1 cellular context compared by ENCODE assay signal in genomic region chr15:36925671-36926421, GRCh38.
TF ChIP-seq lines count a peak whose summit lies in the region.

No MANE protein-coding gene starts in this region.

TF ChIP-seq in HEK293, 187 proteins besides CTCF, POLR2A, EP300 and RAD21 (continued from another document and continues in another):
- no peak for TF ChIP-seq ZNF677 (tag by site-specific recombination; IDR thresholded peaks at IDR 0.05)
- peak; percentile 90 for TF ChIP-seq WT1 (tag by site-specific recombination; IDR thresholded peaks at IDR 0.05)
- TF ChIP-seq ZNF768 (tag by site-specific recombination; IDR thresholded peaks at IDR 0.05), result no peak
- no peak for TF ChIP-seq ZBTB10 (tag by site-specific recombination; IDR thresholded peaks at IDR 0.05)
- TF ChIP-seq ZNF558 (tag by site-specific recombination; IDR thresholded peaks at IDR 0.05), result no peak
- TF ChIP-seq ZNF843 (tag by site-specific recombination; IDR thresholded peaks at IDR 0.05), result peak; percentile 98
- TF ChIP-seq ZNF639 (tag by site-specific recombination; IDR thresholded peaks at IDR 0.05), result no peak
- no peak for TF ChIP-seq ZNF513 (tag by site-specific recombination; IDR thresholded peaks at IDR 0.05)
- no peak; the same call in 1 of the 2 replicates for TF ChIP-seq ZNF664 (tag by site-specific recombination; IDR thresholded peaks at IDR 0.05)
- peak; percentile 50 for TF ChIP-seq ZNF10 (tag by site-specific recombination; IDR thresholded peaks at IDR 0.05)
- TF ChIP-seq ZNF202 (tag by site-specific recombination; IDR thresholded peaks at IDR 0.05; ENCODE audit: borderline replicate concordance), result no peak
- no peak for TF ChIP-seq ZNF658 (tag by site-specific recombination; IDR thresholded peaks at IDR 0.05)
- no peak for TF ChIP-seq ZNF747 (tag by site-specific recombination; IDR thresholded peaks at IDR 0.05)
- no peak for TF ChIP-seq ZBTB7A (tag by site-specific recombination; IDR thresholded peaks at IDR 0.05; ENCODE audit: low read depth)
- no peak for TF ChIP-seq ZNF266 (tag by site-specific recombination; IDR thresholded peaks at IDR 0.05; ENCODE audit: low read depth)
- no peak for TF ChIP-seq ZNF510 (tag by site-specific recombination; IDR thresholded peaks at IDR 0.05; ENCODE audit: insufficient replicate concordance)
- peak; percentile 64 for TF ChIP-seq ZIC2 (tag by site-specific recombination; IDR thresholded peaks at IDR 0.05)
- no peak for TF ChIP-seq ZBTB26 (tag by site-specific recombination; optimal IDR thresholded peaks at IDR 0.05)
- TF ChIP-seq ZNF423 (tag by site-specific recombination; IDR thresholded peaks at IDR 0.05), result peak; percentile 69; the same call in 1 of the 2 replicates
- no peak for TF ChIP-seq GLIS2 (tag by site-specific recombination; IDR thresholded peaks at IDR 0.05)
- TF ChIP-seq REST (tag by site-specific recombination; IDR thresholded peaks at IDR 0.05), result no peak
- TF ChIP-seq TSHZ1 (tag by site-specific recombination; IDR thresholded peaks at IDR 0.05; ENCODE audit: borderline replicate concordance), result peak; percentile 86
- no peak for TF ChIP-seq ZNF112 (tag by site-specific recombination; IDR thresholded peaks at IDR 0.05)
- TF ChIP-seq ZSCAN16 (tag by site-specific recombination; IDR thresholded peaks at IDR 0.05), result 0 out of 2 replicates have a peak, but pooled peaks have one; percentile 29
- TF ChIP-seq ZNF23 (tag by site-specific recombination; IDR thresholded peaks at IDR 0.05; ENCODE audit: borderline replicate concordance), result no peak
- no peak for TF ChIP-seq ZNF433 (tag by site-specific recombination; IDR thresholded peaks at IDR 0.05; ENCODE audit: low read depth)
- no peak for TF ChIP-seq REPIN1 (tag by site-specific recombination; IDR thresholded peaks at IDR 0.05; ENCODE audit: low read depth)
- no peak for TF ChIP-seq ZNF350 (tag by site-specific recombination; IDR thresholded peaks at IDR 0.05)
- TF ChIP-seq ZNF701 (tag by site-specific recombination; IDR thresholded peaks at IDR 0.05), result no peak
- no peak for TF ChIP-seq ZNF426 (tag by site-specific recombination; IDR thresholded peaks at IDR 0.05)
- peak; percentile 71 for TF ChIP-seq ZNF362 (tag by site-specific recombination; IDR thresholded peaks at IDR 0.05)
- TF ChIP-seq EGR2 (tag by site-specific recombination; IDR thresholded peaks at IDR 0.05; ENCODE audit: low read depth), result no peak
- 0 out of 2 replicates have a peak, but pooled peaks have one; percentile 47 for TF ChIP-seq KLF7 (tag by site-specific recombination; IDR thresholded peaks at IDR 0.05; ENCODE audit: borderline replicate concordance)
- TF ChIP-seq ZNF514 (tag by site-specific recombination; IDR thresholded peaks at IDR 0.05), result no peak
- TF ChIP-seq ZNF292 (tag by site-specific recombination; IDR thresholded peaks at IDR 0.05; ENCODE audit: borderline replicate concordance, low read depth), result no peak
- peak; percentile 56 for TF ChIP-seq ZBTB8A (tag by site-specific recombination; IDR thresholded peaks at IDR 0.05)
- no peak for TF ChIP-seq ZNF157 (tag by site-specific recombination; IDR thresholded peaks at IDR 0.05)
- TF ChIP-seq ZNF623 (tag by site-specific recombination; IDR thresholded peaks at IDR 0.05), result no peak
- no peak for TF ChIP-seq ZNF223 (tag by site-specific recombination; IDR thresholded peaks at IDR 0.05)
- TF ChIP-seq GFI1B (tag by site-specific recombination; IDR thresholded peaks at IDR 0.05), result peak; percentile 88
- TF ChIP-seq GLI4 (tag by site-specific recombination; IDR thresholded peaks at IDR 0.05), result no peak
- peak; percentile 82 for TF ChIP-seq ZXDB (tag by site-specific recombination; IDR thresholded peaks at IDR 0.05)
- TF ChIP-seq ZNF239 (tag by site-specific recombination; IDR thresholded peaks at IDR 0.05), result no peak
- TF ChIP-seq ZNF530 (tag by site-specific recombination; IDR thresholded peaks at IDR 0.05; ENCODE audit: low read depth), result no peak
- TF ChIP-seq YY2 (tag by site-specific recombination; IDR thresholded peaks at IDR 0.05), result no peak
- no peak for TF ChIP-seq ZNF416 (tag by site-specific recombination; IDR thresholded peaks at IDR 0.05)
- TF ChIP-seq BCL6B (tag by site-specific recombination; IDR thresholded peaks at IDR 0.05), result 0 out of 2 replicates have a peak, but pooled peaks have one; percentile 14
- no peak for TF ChIP-seq ZNF660 (tag by site-specific recombination; IDR thresholded peaks at IDR 0.05)
- TF ChIP-seq ZNF776 (tag by site-specific recombination; IDR thresholded peaks at IDR 0.05; ENCODE audit: borderline replicate concordance), result no peak
- TF ChIP-seq MZF1 (tag by site-specific recombination; IDR thresholded peaks at IDR 0.05; ENCODE audit: borderline replicate concordance), result no peak
- TF ChIP-seq HOXD13 (CRISPR knock-in tag; IDR thresholded peaks at IDR 0.05; ENCODE audit: borderline replicate concordance), result no peak; the same call in 1 of the 2 replicates
- TF ChIP-seq ZNF561 (tag by site-specific recombination; IDR thresholded peaks at IDR 0.05; ENCODE audit: borderline replicate concordance), result peak; percentile 90
- TF ChIP-seq ZNF133 (tag by site-specific recombination; IDR thresholded peaks at IDR 0.05), result no peak
- TF ChIP-seq ZNF37A (tag by site-specific recombination; IDR thresholded peaks at IDR 0.05), result no peak
- peak; percentile 59; the same call in 1 of the 2 replicates for TF ChIP-seq ZNF501 (tag by site-specific recombination; IDR thresholded peaks at IDR 0.05)
- peak; percentile 78 for TF ChIP-seq ZNF366 (tag by site-specific recombination; conservative IDR thresholded peaks at IDR 0.05)
